1 cellular context compared by ENCODE assay signal in the genomic region with DNA sequence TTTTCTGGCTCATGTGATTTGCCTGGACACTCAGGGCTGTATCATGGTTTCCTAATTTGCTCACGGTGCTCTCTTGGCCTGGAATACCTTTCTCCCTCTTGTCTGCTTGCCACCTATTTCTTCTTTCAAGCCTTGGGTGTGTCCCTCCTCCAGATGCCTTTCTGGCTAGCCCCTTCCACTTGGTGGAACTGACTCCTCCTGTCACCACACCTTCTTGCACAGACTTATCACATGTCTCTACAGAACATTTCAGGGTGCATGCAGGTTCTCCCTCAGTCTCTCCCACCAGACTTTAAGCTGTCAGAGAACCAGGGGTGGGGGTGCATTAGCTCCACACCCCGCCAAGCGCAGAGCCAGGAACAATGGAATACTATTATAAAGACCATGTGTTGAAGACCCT.
TF ChIP-seq lines count a peak whose summit lies in the region.

No MANE protein-coding gene starts in this region.

TF ChIP-seq in GM23338, 12 proteins besides CTCF, POLR2A, EP300 and RAD21 (continued from another document):
- TF ChIP-seq, protein P1, sequence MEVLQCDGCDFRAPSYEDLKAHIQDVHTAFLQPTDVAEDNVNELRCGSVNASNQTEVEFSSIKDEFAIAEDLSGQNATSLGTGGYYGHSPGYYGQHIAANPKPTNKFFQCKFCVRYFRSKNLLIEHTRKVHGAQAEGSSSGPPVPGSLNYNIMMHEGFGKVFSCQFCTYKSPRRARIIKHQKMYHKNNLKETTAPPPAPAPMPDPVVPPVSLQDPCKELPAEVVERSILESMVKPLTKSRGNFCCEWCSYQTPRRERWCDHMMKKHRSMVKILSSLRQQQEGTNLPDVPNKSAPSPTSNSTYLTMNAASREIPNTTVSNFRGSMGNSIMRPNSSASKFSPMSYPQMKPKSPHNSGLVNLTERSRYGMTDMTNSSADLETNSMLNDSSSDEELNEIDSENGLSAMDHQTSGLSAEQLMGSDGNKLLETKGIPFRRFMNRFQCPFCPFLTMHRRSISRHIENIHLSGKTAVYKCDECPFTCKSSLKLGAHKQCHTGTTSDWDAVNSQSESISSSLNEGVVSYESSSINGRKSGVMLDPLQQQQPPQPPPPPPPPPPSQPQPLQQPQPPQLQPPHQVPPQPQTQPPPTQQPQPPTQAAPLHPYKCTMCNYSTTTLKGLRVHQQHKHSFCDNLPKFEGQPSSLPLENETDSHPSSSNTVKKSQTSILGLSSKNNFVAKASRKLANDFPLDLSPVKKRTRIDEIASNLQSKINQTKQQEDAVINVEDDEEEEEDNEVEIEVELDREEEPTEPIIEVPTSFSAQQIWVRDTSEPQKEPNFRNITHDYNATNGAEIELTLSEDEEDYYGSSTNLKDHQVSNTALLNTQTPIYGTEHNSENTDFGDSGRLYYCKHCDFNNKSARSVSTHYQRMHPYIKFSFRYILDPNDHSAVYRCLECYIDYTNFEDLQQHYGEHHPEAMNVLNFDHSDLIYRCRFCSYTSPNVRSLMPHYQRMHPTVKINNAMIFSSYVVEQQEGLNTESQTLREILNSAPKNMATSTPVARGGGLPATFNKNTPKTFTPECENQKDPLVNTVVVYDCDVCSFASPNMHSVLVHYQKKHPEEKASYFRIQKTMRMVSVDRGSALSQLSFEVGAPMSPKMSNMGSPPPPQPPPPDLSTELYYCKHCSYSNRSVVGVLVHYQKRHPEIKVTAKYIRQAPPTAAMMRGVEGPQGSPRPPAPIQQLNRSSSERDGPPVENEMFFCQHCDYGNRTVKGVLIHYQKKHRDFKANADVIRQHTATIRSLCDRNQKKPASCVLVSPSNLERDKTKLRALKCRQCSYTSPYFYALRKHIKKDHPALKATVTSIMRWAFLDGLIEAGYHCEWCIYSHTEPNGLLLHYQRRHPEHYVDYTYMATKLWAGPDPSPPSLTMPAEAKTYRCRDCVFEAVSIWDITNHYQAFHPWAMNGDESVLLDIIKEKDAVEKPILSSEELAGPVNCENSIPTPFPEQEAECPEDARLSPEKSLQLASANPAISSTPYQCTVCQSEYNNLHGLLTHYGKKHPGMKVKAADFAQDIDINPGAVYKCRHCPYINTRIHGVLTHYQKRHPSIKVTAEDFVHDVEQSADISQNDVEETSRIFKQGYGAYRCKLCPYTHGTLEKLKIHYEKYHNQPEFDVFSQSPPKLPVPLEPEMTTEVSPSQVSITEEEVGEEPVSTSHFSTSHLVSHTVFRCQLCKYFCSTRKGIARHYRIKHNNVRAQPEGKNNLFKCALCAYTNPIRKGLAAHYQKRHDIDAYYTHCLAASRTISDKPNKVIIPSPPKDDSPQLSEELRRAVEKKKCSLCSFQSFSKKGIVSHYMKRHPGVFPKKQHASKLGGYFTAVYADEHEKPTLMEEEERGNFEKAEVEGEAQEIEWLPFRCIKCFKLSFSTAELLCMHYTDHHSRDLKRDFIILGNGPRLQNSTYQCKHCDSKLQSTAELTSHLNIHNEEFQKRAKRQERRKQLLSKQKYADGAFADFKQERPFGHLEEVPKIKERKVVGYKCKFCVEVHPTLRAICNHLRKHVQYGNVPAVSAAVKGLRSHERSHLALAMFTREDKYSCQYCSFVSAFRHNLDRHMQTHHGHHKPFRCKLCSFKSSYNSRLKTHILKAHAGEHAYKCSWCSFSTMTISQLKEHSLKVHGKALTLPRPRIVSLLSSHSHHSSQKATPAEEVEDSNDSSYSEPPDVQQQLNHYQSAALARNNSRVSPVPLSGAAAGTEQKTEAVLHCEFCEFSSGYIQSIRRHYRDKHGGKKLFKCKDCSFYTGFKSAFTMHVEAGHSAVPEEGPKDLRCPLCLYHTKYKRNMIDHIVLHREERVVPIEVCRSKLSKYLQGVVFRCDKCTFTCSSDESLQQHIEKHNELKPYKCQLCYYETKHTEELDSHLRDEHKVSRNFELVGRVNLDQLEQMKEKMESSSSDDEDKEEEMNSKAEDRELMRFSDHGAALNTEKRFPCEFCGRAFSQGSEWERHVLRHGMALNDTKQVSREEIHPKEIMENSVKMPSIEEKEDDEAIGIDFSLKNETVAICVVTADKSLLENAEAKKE (CRISPR knock-in tag; IDR thresholded peaks at IDR 0.05), result no peak
- TF ChIP-seq, protein P2, sequence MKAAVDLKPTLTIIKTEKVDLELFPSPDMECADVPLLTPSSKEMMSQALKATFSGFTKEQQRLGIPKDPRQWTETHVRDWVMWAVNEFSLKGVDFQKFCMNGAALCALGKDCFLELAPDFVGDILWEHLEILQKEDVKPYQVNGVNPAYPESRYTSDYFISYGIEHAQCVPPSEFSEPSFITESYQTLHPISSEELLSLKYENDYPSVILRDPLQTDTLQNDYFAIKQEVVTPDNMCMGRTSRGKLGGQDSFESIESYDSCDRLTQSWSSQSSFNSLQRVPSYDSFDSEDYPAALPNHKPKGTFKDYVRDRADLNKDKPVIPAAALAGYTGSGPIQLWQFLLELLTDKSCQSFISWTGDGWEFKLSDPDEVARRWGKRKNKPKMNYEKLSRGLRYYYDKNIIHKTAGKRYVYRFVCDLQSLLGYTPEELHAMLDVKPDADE (IDR thresholded peaks at IDR 0.05), result no peak
- TF ChIP-seq ZNF331 (CRISPR knock-in tag; IDR thresholded peaks at IDR 0.05; ENCODE audit: low read depth) (no peak), EZH2 (IDR thresholded peaks at IDR 0.05; ENCODE audit: low read depth, unreplicated experiment) (no peak), CREB1 (CRISPR knock-in tag; IDR thresholded peaks at IDR 0.05; ENCODE audit: low read depth) (no peak)
